In the genomic region with DNA sequence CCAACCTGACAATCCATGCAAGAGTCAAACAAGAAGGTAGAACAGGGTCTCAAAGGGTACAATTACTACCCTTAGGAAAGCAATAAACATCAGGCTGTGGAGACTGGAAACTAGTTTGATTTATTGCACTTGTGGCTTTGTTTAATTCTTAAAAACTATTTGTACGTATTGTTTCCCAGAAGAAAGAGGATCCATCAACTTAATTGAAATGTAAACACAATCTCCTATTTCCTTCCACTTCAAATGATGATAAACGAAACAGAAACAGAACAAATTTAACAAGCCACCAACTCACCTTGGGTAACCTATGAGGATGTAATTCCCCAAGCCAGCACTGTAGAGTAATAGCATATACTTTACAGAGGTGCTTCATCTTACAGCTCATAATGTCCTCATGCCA, we compare ENCODE assay signal across 2 cellular contexts.
TF ChIP-seq lines count a peak whose summit lies in the region.

No MANE protein-coding gene starts in this region.

TF ChIP-seq in GM12878, 131 proteins besides CTCF, POLR2A, EP300 and RAD21:
- TF ChIP-seq SP1 (IDR thresholded peaks at IDR 0.05; ENCODE audit: low read depth, low read length) (no peak), IKZF1 (conservative IDR thresholded peaks at IDR 0.05) (0 out of 2 replicates have a peak, but pooled peaks have one; percentile 12), IKZF2 (IDR thresholded peaks at IDR 0.05) (peak; percentile 10 to 35; a peak in 3 of 4 replicates)

TF ChIP-seq in SK-N-SH, 30 proteins besides CTCF, POLR2A, EP300 and RAD21:
- TF ChIP-seq JUND (IDR thresholded peaks at IDR 0.05) (no peak), EZH2phosphoT487 (IDR thresholded peaks at IDR 0.05; ENCODE audit: borderline replicate concordance, low read depth) (no peak)
- TF ChIP-seq, protein P1, sequence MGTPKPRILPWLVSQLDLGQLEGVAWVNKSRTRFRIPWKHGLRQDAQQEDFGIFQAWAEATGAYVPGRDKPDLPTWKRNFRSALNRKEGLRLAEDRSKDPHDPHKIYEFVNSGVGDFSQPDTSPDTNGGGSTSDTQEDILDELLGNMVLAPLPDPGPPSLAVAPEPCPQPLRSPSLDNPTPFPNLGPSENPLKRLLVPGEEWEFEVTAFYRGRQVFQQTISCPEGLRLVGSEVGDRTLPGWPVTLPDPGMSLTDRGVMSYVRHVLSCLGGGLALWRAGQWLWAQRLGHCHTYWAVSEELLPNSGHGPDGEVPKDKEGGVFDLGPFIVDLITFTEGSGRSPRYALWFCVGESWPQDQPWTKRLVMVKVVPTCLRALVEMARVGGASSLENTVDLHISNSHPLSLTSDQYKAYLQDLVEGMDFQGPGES (IDR thresholded peaks at IDR 0.05; ENCODE audit: low read depth, low read length), result no peak
- TF ChIP-seq, protein P2, sequence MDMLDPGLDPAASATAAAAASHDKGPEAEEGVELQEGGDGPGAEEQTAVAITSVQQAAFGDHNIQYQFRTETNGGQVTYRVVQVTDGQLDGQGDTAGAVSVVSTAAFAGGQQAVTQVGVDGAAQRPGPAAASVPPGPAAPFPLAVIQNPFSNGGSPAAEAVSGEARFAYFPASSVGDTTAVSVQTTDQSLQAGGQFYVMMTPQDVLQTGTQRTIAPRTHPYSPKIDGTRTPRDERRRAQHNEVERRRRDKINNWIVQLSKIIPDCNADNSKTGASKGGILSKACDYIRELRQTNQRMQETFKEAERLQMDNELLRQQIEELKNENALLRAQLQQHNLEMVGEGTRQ (IDR thresholded peaks at IDR 0.05; ENCODE audit: borderline replicate concordance, low read depth, low read length), result no peak
